In genomic region chr14:103023881-103024473, GRCh38 we compare ENCODE assay signal across 11 cellular contexts. TPM values are rescaled to one million over a fixed set of nuclear protein-coding genes. Genes with fewer than 3 reads are reported as not detected.
DNase-seq lines count a peak whose midpoint lies in the region; ATAC-seq and TF ChIP-seq lines count a peak whose summit lies in the region.
"Had no signal": no experiment of that assay in that cellular context is flagged by ENCODE, and none has a peak within 500 bp of the region (broad histone marks: within the 10 kb centered on the region; RNA-seq: fewer than 3 reads in every experiment).

No MANE protein-coding gene starts in this region.

- no peak overlapping the region for H3K4me2 ChIP-seq in mammary epithelial cell (ENCODE audit: insufficient read depth, low read depth, low read length)
- H3K4me2 ChIP-seq in mesenchymal stem cell (ENCODE audit: low read length, poor library complexity, severe bottlenecking): peak overlapping the region; percentile 52
- H3K4me2 ChIP-seq: A549 had no signal

- H2BK120ac ChIP-seq in mesenchymal stem cell (ENCODE audit: low read depth, low read length): no peak overlapping the region

- H3K4me3 Mint-ChIP-seq in MCF 10A (ENCODE audit: unreplicated experiment): no peak overlapping the region

- BruUV-seq in MCF 10A (replicated peaks; lab: Mats Ljungman, UMichigan) (no TSS peak), mammary epithelial cell (replicated peaks; lab: Mats Ljungman, UMichigan) (no TSS peak)

- H3K18ac ChIP-seq in mesenchymal stem cell (ENCODE audit: low read depth in 1 of 2, low read length in 2 of 2): peak overlapping the region; percentile 4 to 73

- no peak overlapping the region for H4K91ac ChIP-seq in mesenchymal stem cell (ENCODE audit: low read length)

- no peak overlapping the region for H3K4me3 ChIP-seq in mammary epithelial cell (replicated peaks in 1 of 3; ENCODE audit: insufficient read depth in 1 of 3, low read depth in 2 of 3, low read length in 3 of 3)
- peak overlapping the region in 1 of 2 experiments; percentile 64 for H3K4me3 ChIP-seq in mesenchymal stem cell (ENCODE audit: insufficient read depth in 1 of 2, low read depth in 1 of 2, low read length in 2 of 2)
- no peak overlapping the region for H3K4me3 ChIP-seq in upper lobe of right lung
- H3K4me3 ChIP-seq in uterus: no peak overlapping the region
- H3K4me3 ChIP-seq: A549, breast epithelium had no signal

- no peak for TF ChIP-seq POLR2A in uterus (IDR thresholded peaks at IDR 0.05)

- peaks cover 12% of the 10 kb centered on the region for H4K20me1 ChIP-seq in mammary epithelial cell (ENCODE audit: insufficient read depth, low read length)

- peaks cover 1% of the 10 kb centered on the region for H3K36me3 Mint-ChIP-seq in MCF 10A (ENCODE audit: insufficient read depth, unreplicated experiment)

- H2BK12ac ChIP-seq in mesenchymal stem cell (ENCODE audit: low read length in 2 of 2): peak overlapping the region in 1 of 2 experiments; percentile 83

- H3K27ac Mint-ChIP-seq in MCF 10A (ENCODE audit: low read depth, unreplicated experiment): peak overlapping the region; percentile 46

- no peak overlapping the region for H3K14ac ChIP-seq in mesenchymal stem cell (ENCODE audit: low read length in 2 of 2)

- peaks cover 37% of the 10 kb centered on the region for H3K4me1 Mint-ChIP-seq in MCF 10A (ENCODE audit: insufficient read depth, unreplicated experiment)

- intact Hi-C loops in MCF 10A (cut with micrococcal nuclease) (no loop called here), mammary epithelial cell (cut with micrococcal nuclease) (no loop called here), upper lobe of right lung (cut with DNase I) (no loop called here), uterus (cut with DNase I; ENCODE audit: low total_unique reads) (no loop called here)

- 69% methylated on average over 13 of the region's 15 CpGs for WGBS in mammary epithelial cell (ENCODE audit: low coverage, missing lambda C conversion rate)
- 7% methylated on average over 14 of the region's 15 CpGs for WGBS in mesenchymal stem cell

- no peak overlapping the region for H2BK5ac ChIP-seq in mesenchymal stem cell (ENCODE audit: low read depth, low read length, poor library complexity, severe bottlenecking)

- peak; percentile 72 for ATAC-seq in upper lobe of right lung
- ATAC-seq: A549 had no signal

- H3K36me3 ChIP-seq in mammary epithelial cell (ENCODE audit: insufficient read depth, low read length) (no peaks in the 10 kb centered on the region), mesenchymal stem cell (ENCODE audit: control insufficient read depth in 1 of 2, insufficient read depth in 2 of 2, low read depth in 1 of 2, low read length in 2 of 2) (peaks cover 9 to 11% of the 10 kb centered on the region in 2 experiments), upper lobe of right lung (no peaks in the 10 kb centered on the region), uterus (no peaks in the 10 kb centered on the region)
- H3K36me3 ChIP-seq: breast epithelium had no signal

- H3K23ac ChIP-seq in mesenchymal stem cell (ENCODE audit: low read length in 2 of 2): no peak overlapping the region

- POLR2A ChIA-PET in MCF 10A (lab: Yijun Ruan, JAX): interaction anchor here (0.6 to 2.3 kb wide), 7 partner anchors 12 to 610 kb away, joined by 3 to 7 read pairs (median 6); partner anchors contain the start of gene CDC42BPB

- H3K27me3 Mint-ChIP-seq in MCF 10A (ENCODE audit: insufficient read depth, unreplicated experiment): no peaks in the 10 kb centered on the region

- no peaks in the 10 kb centered on the region for H3K27me3 ChIP-seq in mammary epithelial cell (ENCODE audit: insufficient read depth, low read length)
- H3K27me3 ChIP-seq in mesenchymal stem cell (ENCODE audit: control insufficient read depth in 1 of 2, insufficient read depth in 1 of 2, low read length in 2 of 2): no peaks in the 10 kb centered on the region
- H3K27me3 ChIP-seq in upper lobe of right lung: no peaks in the 10 kb centered on the region
- H3K27me3 ChIP-seq in uterus: no peaks in the 10 kb centered on the region
- H3K27me3 ChIP-seq: breast epithelium had no signal

- no peak overlapping the region for H2BK15ac ChIP-seq in mesenchymal stem cell (ENCODE audit: low read depth, poor library complexity, severe bottlenecking)

- TF ChIP-seq CTCF in MCF 10A (IDR thresholded peaks at IDR 0.05; ENCODE audit: unreplicated experiment) (no peak), mammary epithelial cell (conservative IDR thresholded peaks at IDR 0.05 in 1 of 2, IDR thresholded peaks at IDR 0.05 in 1 of 2; ENCODE audit: extremely low read depth in 1 of 2, insufficient read depth in 1 of 2, low read depth in 1 of 2, low read length in 2 of 2) (no peak), upper lobe of right lung (IDR thresholded peaks at IDR 0.05) (no peak), uterus (IDR thresholded peaks at IDR 0.05) (no peak)

- H3K9me3 Mint-ChIP-seq in MCF 10A (ENCODE audit: unreplicated experiment): no peaks in the 10 kb centered on the region

- H3K27ac ChIP-seq in mammary epithelial cell (ENCODE audit: insufficient read depth, low read depth, low read length): no peak overlapping the region
- H3K27ac ChIP-seq in mesenchymal stem cell (ENCODE audit: low read length, poor library complexity, severe bottlenecking): peak overlapping the region; percentile 81
- peak overlapping the region; percentile 25 for H3K27ac ChIP-seq in upper lobe of right lung
- peak overlapping the region in 1 of 2 donors; percentile 65 for H3K27ac ChIP-seq in uterus

- H2AK5ac ChIP-seq in mesenchymal stem cell (ENCODE audit: low read length, severe bottlenecking): no peak overlapping the region

- peak overlapping the region in 1 of 2 experiments; percentile 9 for H3K4ac ChIP-seq in mesenchymal stem cell (ENCODE audit: low read depth in 1 of 2, low read length in 2 of 2)

- H4K8ac ChIP-seq in mesenchymal stem cell (ENCODE audit: low read length): peak overlapping the region; percentile 61

- H3K9ac ChIP-seq in mammary epithelial cell (ENCODE audit: insufficient read depth, low read length) (no peak overlapping the region), mesenchymal stem cell (ENCODE audit: low read length) (peak overlapping the region; percentile 85)

- peaks cover 14% of the 10 kb centered on the region for H3K4me1 ChIP-seq in mammary epithelial cell (ENCODE audit: insufficient read depth, low read length)
- peaks cover 32% of the 10 kb centered on the region for H3K4me1 ChIP-seq in mesenchymal stem cell (ENCODE audit: control insufficient read depth, insufficient read depth, low read depth, low read length)
- peaks cover 43% of the 10 kb centered on the region for H3K4me1 ChIP-seq in upper lobe of right lung
- H3K4me1 ChIP-seq in uterus: no peaks in the 10 kb centered on the region
- H3K4me1 ChIP-seq: breast epithelium had no signal

- CTCF ChIA-PET in MCF 10A (lab: Yijun Ruan, JAX) (no interaction called here), mammary epithelial cell (lab: Charles Lee; ENCODE audit: low non-redundant PET) (no interaction called here)

- H3K9me3 ChIP-seq in mammary epithelial cell (replicated peaks; ENCODE audit: insufficient read depth, low read length) (no peaks in the 10 kb centered on the region), mesenchymal stem cell (ENCODE audit: control insufficient read depth, low read length) (no peaks in the 10 kb centered on the region), upper lobe of right lung (no peaks in the 10 kb centered on the region), uterus (no peaks in the 10 kb centered on the region)
- H3K9me3 ChIP-seq: A549, breast epithelium had no signal

- DNase-seq in MCF 10A (ENCODE audit: unreplicated experiment): peak; percentile 48
- DNase-seq in mammary epithelial cell: no peak
- DNase-seq in dermis blood vessel endothelial cell: peak; percentile 83
- DNase-seq in mesenchymal stem cell: peak; percentile 94
- DNase-seq in upper lobe of right lung: no peak
- DNase-seq in uterus: no peak
- no peak for DNase-seq in NCI-H2227 treated with DMSO at 0.1 percent for 48 hours (lab: John Stamatoyannopoulos, UW)
- DNase-seq in OCI-M1 (lab: John Stamatoyannopoulos, UW): no peak
- DNase-seq: NCI-H1694 had no signal

- no peak overlapping the region for H2AFZ ChIP-seq in mammary epithelial cell (ENCODE audit: low read depth, low read length)
- no peak overlapping the region for H2AFZ ChIP-seq in mesenchymal stem cell (ENCODE audit: low read depth, low read length)

- in situ Hi-C loops in mammary epithelial cell (cut with MboI; ENCODE audit: low sequenced_read_pairs in 2 of 2): no loop called here

- dilution Hi-C loops in mammary epithelial cell (cut with HindIII; ENCODE audit: low sequenced_read_pairs): loop anchor here (5.0 kb wide), 1 partner anchor 43 kb away; no protein-coding TSS in a partner anchor

- peaks cover 96% of the 10 kb centered on the region for H3K79me2 ChIP-seq in mammary epithelial cell (ENCODE audit: insufficient read depth, low read length)

- H3K79me1 ChIP-seq in mesenchymal stem cell (replicated peaks; ENCODE audit: low read length, poor library complexity, severe bottlenecking): no peaks in the 10 kb centered on the region

RNA-seq across cellular contexts. Expression of gene CDC42BPB, which starts 33.4 kb away (rescaled TPM):
- total RNA-seq in MCF 10A (2022) (82.7 and 91.1 TPM in 2 replicates), mammary epithelial cell (10 to 100 TPM; 73.5 to 82.5 TPM), dermis blood vessel endothelial cell (118 and 175 TPM in 2 replicates), upper lobe of right lung (102 TPM), uterus (100 to 1,000 TPM in 2 of 4 donors, 10 to 100 TPM in 2; 80.6 to 157 (median 118) TPM)
- polyA plus RNA-seq in mammary epithelial cell: 52.4 TPM
- polyA minus RNA-seq in mammary epithelial cell: 196 TPM
- polyA plus RNA-seq in mesenchymal stem cell (2013, experiment 1 of 2): 64.0 TPM
- 61.5 TPM for polyA plus RNA-seq in mesenchymal stem cell (2013, experiment 2 of 2)

Comparison
In these comparisons a context has a peak if more than half of its experiments do, and no peak if none do; other contexts are left out.
1. DNase-seq: peak in MCF 10A (single experiment), dermis blood vessel endothelial cell (single experiment) and mesenchymal stem cell (single experiment); none in mammary epithelial cell (single experiment), upper lobe of right lung (single experiment), uterus (0 of 2), NCI-H2227 treated with DMSO at 0.1 percent for 48 hours (single experiment) and OCI-M1 (single experiment).